Comparison of ENCODE assay signal across 22 cellular contexts in the genomic region with DNA sequence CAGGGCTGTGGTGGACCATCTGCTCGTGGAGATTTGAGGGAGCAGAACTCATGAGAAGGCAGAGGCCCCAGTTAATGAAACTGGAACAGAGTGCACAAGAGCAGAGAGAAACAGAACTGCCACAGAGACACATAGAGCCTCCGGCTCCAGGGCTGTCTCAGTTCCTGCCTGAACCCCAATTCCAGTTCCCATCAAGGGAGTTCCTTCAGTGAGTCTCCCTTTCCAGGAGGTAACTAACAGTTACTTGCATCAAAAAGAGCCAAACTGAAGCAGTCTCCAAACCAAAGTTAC. TPM values are rescaled to one million over a fixed set of nuclear protein-coding genes. Genes with fewer than 3 reads are reported as not detected.
"Had no signal": no experiment of that assay in that cellular context is flagged by ENCODE, and none has a peak within 500 bp of the region (broad histone marks: within the 10 kb centered on the region; RNA-seq: fewer than 3 reads in every experiment).

No MANE protein-coding gene starts in this region.

- H3K4me1 Mint-ChIP-seq: activated CD4-positive, alpha-beta T cell treated with anti-CD3 and anti-CD28 coated beads for 36 hours; immature natural killer cell had no signal

- H3K9me3 Mint-ChIP-seq: activated CD8-positive, alpha-beta T cell treated with anti-CD3 and anti-CD28 coated beads for 36 hours; activated T-cell treated with anti-CD3 and anti-CD28 coated beads, Interleukin-2, amount 50 U/mL, for 4 hours; dendritic cell treated with granulocyte-macrophage colony-stimulating factor and Interleukin-4, amounts not matched to agents 40 ng/mL and 50 ng/mL, for 4 days; immature natural killer cell; neural progenitor cell had no signal

- H3K36me3 Mint-ChIP-seq: immature natural killer cell, neural progenitor cell had no signal

- ATAC-seq: activated CD4-positive, alpha-beta T cell treated with anti-CD3 and anti-CD28 coated beads for 36 hours; activated CD8-positive, alpha-beta T cell treated with anti-CD3 and anti-CD28 coated beads for 36 hours; activated T-cell treated with anti-CD3 and anti-CD28 coated beads, Interleukin-2, amount 50 U/mL, for 4 hours; pancreas; sciatic nerve had no signal

- H3K27ac Mint-ChIP-seq: activated CD4-positive, alpha-beta T cell treated with anti-CD3 and anti-CD28 coated beads for 36 hours; activated CD8-positive, alpha-beta T cell treated with anti-CD3 and anti-CD28 coated beads for 36 hours; dendritic cell treated with granulocyte-macrophage colony-stimulating factor and Interleukin-4, amounts not matched to agents 40 ng/mL and 50 ng/mL, for 4 days; immature natural killer cell; neural progenitor cell had no signal

- H3K27me3 Mint-ChIP-seq: activated CD8-positive, alpha-beta T cell treated with anti-CD3 and anti-CD28 coated beads for 36 hours had no signal

- H3K4me3 Mint-ChIP-seq: activated CD4-positive, alpha-beta T cell treated with anti-CD3 and anti-CD28 coated beads for 36 hours; activated CD8-positive, alpha-beta T cell treated with anti-CD3 and anti-CD28 coated beads for 36 hours; activated T-cell treated with anti-CD3 and anti-CD28 coated beads, Interleukin-2, amount 50 U/mL, for 4 hours; dendritic cell treated with granulocyte-macrophage colony-stimulating factor and Interleukin-4, amounts not matched to agents 40 ng/mL and 50 ng/mL, for 4 days; immature natural killer cell; neural progenitor cell had no signal

- DNase-seq: activated CD4-positive, alpha-beta T cell treated with anti-CD3 and anti-CD28 coated beads for 36 hours; activated CD8-positive, alpha-beta T cell treated with anti-CD3 and anti-CD28 coated beads for 36 hours; activated effector memory CD4-positive, alpha-beta T cell treated with Interleukin-2 at 50 U/mL for 16 hours; activated naive CD4-positive, alpha-beta T cell treated with anti-CD3 and anti-CD28 coated beads, Interleukin-2, amount 50 U/mL, for 16 hours; activated T-cell treated with anti-CD3 and anti-CD28 coated beads, Interleukin-2, amount 50 U/mL, for 4 hours; effector memory CD4-positive, alpha-beta T cell; head of caudate nucleus; immature natural killer cell; pancreas; spleen; stomach; thyroid gland had no signal

RNA-seq across cellular contexts. Expression of gene SMIM23, which starts 41.9 kb away (rescaled TPM):
- total RNA-seq: activated CD4-positive, alpha-beta T cell treated with anti-CD3 and anti-CD28 coated beads for 36 hours; activated CD8-positive, alpha-beta T cell treated with anti-CD3 and anti-CD28 coated beads for 36 hours; activated T-cell treated with anti-CD3 and anti-CD28 coated beads, Interleukin-2, amount 50 U/mL, for 4 hours; astrocyte; bronchial epithelial cell; cerebellum; fibroblast of lung; lower leg skin; mesenteric fat pad; pancreas; sciatic nerve; spleen; stomach; thyroid gland; vagina had no signal
